1 cellular context compared by ENCODE assay signal in genomic region chr17:41895617-41896016, GRCh38.
TF ChIP-seq lines count a peak whose summit lies in the region.

No MANE protein-coding gene starts in this region.

TF ChIP-seq in WTC11, 78 proteins besides CTCF, POLR2A, EP300 and RAD21 (continued from another document):
- no peak for TF ChIP-seq IRF1 (CRISPR knock-in tag; IDR thresholded peaks at IDR 0.05)
- no peak for TF ChIP-seq USF2 (CRISPR knock-in tag; IDR thresholded peaks at IDR 0.05)
- TF ChIP-seq MYBL2 (CRISPR knock-in tag; IDR thresholded peaks at IDR 0.05): no peak
- TF ChIP-seq JAZF1 (CRISPR knock-in tag; IDR thresholded peaks at IDR 0.05): no peak
- TF ChIP-seq ARID4B (CRISPR knock-in tag; IDR thresholded peaks at IDR 0.05; ENCODE audit: borderline replicate concordance): no peak
